ENCODE assay signal across 14 cellular contexts in genomic region chr19:46932346-46932745, GRCh38.
DNase-seq lines count a peak whose midpoint lies in the region; ATAC-seq and TF ChIP-seq lines count a peak whose summit lies in the region.
"Had no signal": no experiment of that assay in that cellular context is flagged by ENCODE, and none has a peak within 500 bp of the region (broad histone marks: within the 10 kb centered on the region; RNA-seq: fewer than 3 reads in every experiment).

No MANE protein-coding gene starts in this region.

- H3K36me3 ChIP-seq in SK-N-SH (replicated peaks in 1 of 2; ENCODE audit: control insufficient read depth in 1 of 2, insufficient read depth in 2 of 2, low read length in 1 of 2) (peaks cover 0 to 3% of the 10 kb centered on the region in 2 experiments), subcutaneous abdominal adipose tissue (ENCODE audit: control insufficient read depth in 5 of 5, insufficient read depth in 5 of 5, low read length in 5 of 5) (peaks cover 0 to 3% (median under 1%) of the 10 kb centered on the region in 5 donors)
- H3K36me3 ChIP-seq: pancreas had no signal

- ATAC-seq in GM21447 (IDR thresholded peaks at IDR 0.05; ENCODE audit: unreplicated experiment) (no peak), GM18870 (IDR thresholded peaks at IDR 0.05; ENCODE audit: unreplicated experiment) (no peak)
- ATAC-seq: activated CD4-positive, CD25-positive, alpha-beta regulatory T cell treated with anti-CD3 and anti-CD28 coated beads, Interleukin-2, amount 50 U/mL, for 24 hours; activated T-cell treated with anti-CD3 and anti-CD28 coated beads, Interleukin-2, amount 50 U/mL, for 72 hours; pancreas had no signal

- peaks cover 81% of the 10 kb centered on the region for H3K4me1 Mint-ChIP-seq in HFFc6 (ENCODE audit: low read depth)

- H3K9ac ChIP-seq in SK-N-SH (no peak overlapping the region), subcutaneous abdominal adipose tissue (ENCODE audit: low read length in 5 of 5) (no peak overlapping the region)

- H3K36me3 Mint-ChIP-seq in HFFc6 (ENCODE audit: low read depth): peaks cover 11% of the 10 kb centered on the region; the same call in 1 of the 2 replicates

- H3K27ac Mint-ChIP-seq in HFFc6: peak overlapping the region; percentile 43
- H3K27ac Mint-ChIP-seq: activated T-cell treated with anti-CD3 and anti-CD28 coated beads, Interleukin-2, amount 50 U/mL, for 72 hours had no signal

- H3K79me2 ChIP-seq in SK-N-SH (ENCODE audit: insufficient read depth): peaks cover 100% of the 10 kb centered on the region

- peak; percentile 42 for DNase-seq in HFFc6
- DNase-seq in SK-N-SH: no peak
- DNase-seq in epithelial cell of proximal tubule (ENCODE audit: low read depth): peak; percentile 36
- DNase-seq in inferior parietal cortex (ENCODE audit: extremely low spot score): no peak
- DNase-seq: activated T-cell treated with anti-CD3 and anti-CD28 coated beads, Interleukin-2, amount 50 U/mL, for 72 hours; pancreas; SIG-M5; stimulated activated CD4-positive, alpha-beta T cell treated with anti-CD3 and anti-CD28 coated beads, Interleukin-4, amount 100 ng/mL, for 4 hours; stomach had no signal

- TF ChIP-seq CTCF in HFFc6 (IDR thresholded peaks at IDR 0.05) (no peak), SK-N-SH (IDR thresholded peaks at IDR 0.05) (no peak), epithelial cell of proximal tubule (conservative IDR thresholded peaks at IDR 0.05; ENCODE audit: low read depth, low read length) (no peak)

- peaks cover 81% of the 10 kb centered on the region for H4K20me1 ChIP-seq in SK-N-SH (ENCODE audit: insufficient read depth)

- no peak overlapping the region for H2AFZ ChIP-seq in SK-N-SH (ENCODE audit: low read depth)

- peak overlapping the region; percentile 46 for H3K4me2 ChIP-seq in SK-N-SH

- no peaks in the 10 kb centered on the region for H3K9me2 ChIP-seq in SK-N-SH

- H3F3A ChIP-seq in SK-N-SH (replicated peaks; ENCODE audit: insufficient read depth): peaks cover 64% of the 10 kb centered on the region

- TF ChIP-seq EP300 in SK-N-SH (IDR thresholded peaks at IDR 0.05; ENCODE audit: borderline replicate concordance in 1 of 2, low read depth in 1 of 2, low read length in 1 of 2): 0 out of 4 replicates have a peak, but pooled peaks of 1 of the 2 experiments have one; percentile 37

- POLR2A ChIA-PET in SK-N-SH (lab: Yijun Ruan, JAX): no interaction called here

- TF ChIP-seq RAD21 in SK-N-SH (IDR thresholded peaks at IDR 0.05; ENCODE audit: low read length): no peak

- peak overlapping the region; percentile 15; the same call in 1 of the 2 replicates for H3K4me3 Mint-ChIP-seq in HFFc6
- H3K4me3 Mint-ChIP-seq: activated T-cell treated with anti-CD3 and anti-CD28 coated beads, Interleukin-2, amount 50 U/mL, for 72 hours; brain had no signal

- H3K4me3 ChIP-seq in SK-N-SH (ENCODE audit: low read depth in 2 of 2, low read length in 1 of 2) (no peak overlapping the region), epithelial cell of proximal tubule (ENCODE audit: low read depth, low read length) (no peak overlapping the region), subcutaneous abdominal adipose tissue (ENCODE audit: low read depth in 1 of 5, low read length in 5 of 5) (no peak overlapping the region)
- H3K4me3 ChIP-seq: pancreas, stomach had no signal

- H3K27me3 ChIP-seq in SK-N-SH (ENCODE audit: insufficient read depth): no peaks in the 10 kb centered on the region
- H3K27me3 ChIP-seq in subcutaneous abdominal adipose tissue (ENCODE audit: control insufficient read depth in 5 of 5, insufficient read depth in 4 of 5, low read length in 5 of 5): no peaks in the 10 kb centered on the region
- H3K27me3 ChIP-seq: pancreas, stomach had no signal

- H3K4me1 ChIP-seq in SK-N-SH (ENCODE audit: control insufficient read depth in 1 of 2, insufficient read depth in 2 of 2, low read depth in 1 of 2, low read length in 1 of 2) (peaks cover 5 to 57% of the 10 kb centered on the region in 2 experiments), subcutaneous abdominal adipose tissue (ENCODE audit: control insufficient read depth in 5 of 5, insufficient read depth in 5 of 5, low read length in 5 of 5) (peaks cover 0 to 30% (median 26%) of the 10 kb centered on the region in 5 donors)

- H3K9me3 ChIP-seq in SK-N-SH: no peaks in the 10 kb centered on the region
- H3K9me3 ChIP-seq in subcutaneous abdominal adipose tissue (ENCODE audit: control insufficient read depth in 5 of 5, low read length in 5 of 5): no peaks in the 10 kb centered on the region
- H3K9me3 ChIP-seq: pancreas, stomach had no signal

- 61% methylated on average over 2 of the region's 2 CpGs for WGBS in SK-N-SH (ENCODE audit: low lambda C conversion rate)

- CTCF ChIA-PET in SK-N-SH (lab: Yijun Ruan, JAX): interaction anchor here (1.8 kb wide), 1 partner anchor 56 kb away, joined by 5 read pairs; no protein-coding TSS in a partner anchor

- H3K9me3 Mint-ChIP-seq in HFFc6: no peaks in the 10 kb centered on the region
- H3K9me3 Mint-ChIP-seq: activated T-cell treated with anti-CD3 and anti-CD28 coated beads, Interleukin-2, amount 50 U/mL, for 72 hours; brain had no signal

- H3K27ac ChIP-seq in SK-N-SH (ENCODE audit: low read depth in 2 of 2, low read length in 1 of 2) (peak overlapping the region in 1 of 2 experiments; percentile 46; a peak in 2 of 4 replicates), subcutaneous abdominal adipose tissue (ENCODE audit: low read depth, low read length) (peak overlapping the region; percentile 44)
- H3K27ac ChIP-seq: pancreas, stomach had no signal

- no peaks in the 10 kb centered on the region for H3K27me3 Mint-ChIP-seq in HFFc6 (ENCODE audit: insufficient read depth)
- H3K27me3 Mint-ChIP-seq: brain had no signal

TF ChIP-seq in SK-N-SH, 30 proteins besides CTCF, POLR2A, EP300 and RAD21 (continues in another document):
- TF ChIP-seq GATA2 (CRISPR knock-in tag; IDR thresholded peaks at IDR 0.05) (no peak), USF1 (IDR thresholded peaks at IDR 0.05; ENCODE audit: borderline replicate concordance, low read depth) (no peak), YY1 (IDR thresholded peaks at IDR 0.05; ENCODE audit: low read depth) (no peak), TCF12 (IDR thresholded peaks at IDR 0.05) (peak; percentile 74), SIN3A (IDR thresholded peaks at IDR 0.05; ENCODE audit: borderline replicate concordance, low read depth, low read length) (no peak), USF2 (IDR thresholded peaks at IDR 0.05; ENCODE audit: borderline replicate concordance, low read depth, low read length) (no peak), TAF1 (IDR thresholded peaks at IDR 0.05; ENCODE audit: borderline replicate concordance, low read depth, low read length) (no peak), REST (IDR thresholded peaks at IDR 0.05; ENCODE audit: low read depth, low read length) (no peak), FOXJ3 (CRISPR knock-in tag; IDR thresholded peaks at IDR 0.05) (no peak), RFX5 (IDR thresholded peaks at IDR 0.05; ENCODE audit: low read length) (no peak), GABPA (IDR thresholded peaks at IDR 0.05; ENCODE audit: low read depth) (no peak), NRF1 (IDR thresholded peaks at IDR 0.05; ENCODE audit: low read depth, low read length) (no peak), NFIC (IDR thresholded peaks at IDR 0.05; ENCODE audit: borderline replicate concordance) (peak; percentile 18; the same call in 1 of the 2 replicates), MXI1 (IDR thresholded peaks at IDR 0.05; ENCODE audit: low read depth, low read length) (no peak), MAX (IDR thresholded peaks at IDR 0.05; ENCODE audit: low read depth) (0 out of 2 replicates have a peak, but pooled peaks have one; percentile 26)

Comparison
In these comparisons a context has a peak if more than half of its experiments do, and no peak if none do; other contexts are left out.
1. DNase-seq: peak in HFFc6 (single experiment) and epithelial cell of proximal tubule (single experiment); none in SK-N-SH (single experiment) and inferior parietal cortex (single experiment).